ENCODE assay signal across 9 cellular contexts in genomic region chr2:26469092-26469710, GRCh38. TPM values are rescaled to one million over a fixed set of nuclear protein-coding genes. Genes with fewer than 3 reads are reported as not detected.
DNase-seq lines count a peak whose midpoint lies in the region; ATAC-seq and TF ChIP-seq lines count a peak whose summit lies in the region.
"Had no signal": no experiment of that assay in that cellular context is flagged by ENCODE, and none has a peak within 500 bp of the region (broad histone marks: within the 10 kb centered on the region; RNA-seq: fewer than 3 reads in every experiment).

No MANE protein-coding gene starts in this region.

- H3K9ac ChIP-seq in liver (ENCODE audit: low read depth in 1 of 2, low read length in 2 of 2) = no peak overlapping the region

- H3K4me3 Mint-ChIP-seq in brain = no peak overlapping the region

- H3K9me3 ChIP-seq in liver (ENCODE audit: control insufficient read depth in 4 of 4, low read length in 3 of 4) (peaks cover 0 to 7% (median 3%) of the 10 kb centered on the region in 4 donors), suprapubic skin (peaks cover 5% of the 10 kb centered on the region)

- DNase-seq in ELR (ENCODE audit: low read depth) (peak; percentile 64), LHCN-M2 (ENCODE audit: low read depth) (peak; percentile 53), SKM-1 (lab: John Stamatoyannopoulos, UW; ENCODE audit: unreplicated experiment) (peak; percentile 42), suprapubic skin (ENCODE audit: low spot score in 2 of 2) (no peak), amniotic stem cell (lab: John Stamatoyannopoulos, UW) (no peak)

- 17% methylated on average over 5 of the region's 5 CpGs for WGBS in liver
- 20% methylated on average over 5 of the region's 5 CpGs for WGBS in suprapubic skin

- H3K27ac ChIP-seq in liver (ENCODE audit: low read depth in 1 of 2, low read length in 2 of 2) (no peak overlapping the region), suprapubic skin (no peak overlapping the region)

- no peak for TF ChIP-seq POLR2A in suprapubic skin (IDR thresholded peaks at IDR 0.05)

- no peak for TF ChIP-seq EP300 in suprapubic skin (IDR thresholded peaks at IDR 0.05)

- TF ChIP-seq RAD21 in liver (IDR thresholded peaks at IDR 0.05) = peak; percentile 66 to 73

- TF ChIP-seq CTCF in brain (conservative IDR thresholded peaks at IDR 0.05) (peak; percentile 62 to 71), liver (IDR thresholded peaks at IDR 0.05; ENCODE audit: low read depth, low read length, missing input control) (peak; percentile 55), suprapubic skin (IDR thresholded peaks at IDR 0.05) (peak; percentile 21 to 34)

- H3K4me1 Mint-ChIP-seq in brain = no peaks in the 10 kb centered on the region

- peaks cover 0 to 27% (median 7%) of the 10 kb centered on the region in 5 experiments for H3K9me3 Mint-ChIP-seq in brain

- H3K27ac Mint-ChIP-seq in brain = no peak overlapping the region

- no peak for ATAC-seq in GM18861 (IDR thresholded peaks at IDR 0.05; ENCODE audit: unreplicated experiment)

- H3K4me1 ChIP-seq in liver (ENCODE audit: control insufficient read depth in 4 of 4, insufficient read depth in 4 of 4, low read length in 3 of 4) (no peaks in the 10 kb centered on the region), suprapubic skin (no peaks in the 10 kb centered on the region)

- H3K27me3 ChIP-seq in liver (ENCODE audit: control insufficient read depth in 4 of 4, insufficient read depth in 4 of 4, low read length in 3 of 4) (no peaks in the 10 kb centered on the region), suprapubic skin (no peaks in the 10 kb centered on the region)

- peaks cover 2% of the 10 kb centered on the region for H3K27me3 Mint-ChIP-seq in brain

- H3K36me3 ChIP-seq in liver (ENCODE audit: control insufficient read depth in 4 of 4, insufficient read depth in 3 of 4, low read depth in 1 of 4, low read length in 3 of 4) = no peaks in the 10 kb centered on the region
- H3K36me3 ChIP-seq in suprapubic skin = no peaks in the 10 kb centered on the region

- H3K4me3 ChIP-seq in liver (ENCODE audit: low read depth in 1 of 3, low read length in 3 of 3) = no peak overlapping the region
- no peak overlapping the region for H3K4me3 ChIP-seq in suprapubic skin

- no peaks in the 10 kb centered on the region for H3K36me3 Mint-ChIP-seq in brain

TF ChIP-seq in liver, 16 proteins besides CTCF, POLR2A, EP300 and RAD21:
- TF ChIP-seq JUND (IDR thresholded peaks at IDR 0.05) (no peak), ZBTB33 (IDR thresholded peaks at IDR 0.05) (no peak), HNF4A (conservative IDR thresholded peaks at IDR 0.05) (no peak), SP1 (IDR thresholded peaks at IDR 0.05) (no peak), GABPA (IDR thresholded peaks at IDR 0.05 in 1 of 2, conservative IDR thresholded peaks at IDR 0.05 in 1 of 2) (no peak), RXRA (IDR thresholded peaks at IDR 0.05) (no peak), TAF1 (conservative IDR thresholded peaks at IDR 0.05) (no peak), ATF3 (IDR thresholded peaks at IDR 0.05) (no peak), FOXA2 (IDR thresholded peaks at IDR 0.05) (no peak), YY1 (IDR thresholded peaks at IDR 0.05) (no peak), FOXA1 (IDR thresholded peaks at IDR 0.05) (no peak), NR2F2 (IDR thresholded peaks at IDR 0.05) (no peak), REST (IDR thresholded peaks at IDR 0.05) (no peak), HNF4G (IDR thresholded peaks at IDR 0.05) (no peak), MAX (IDR thresholded peaks at IDR 0.05) (no peak), EGR1 (IDR thresholded peaks at IDR 0.05; ENCODE audit: low read depth in 2 of 2) (no peak)

RNA-seq across cellular contexts. Expression of gene OTOF, which starts 8.7 kb away (rescaled TPM):
- 0.06 and 0.83 TPM in 2 replicates for total RNA-seq in LHCN-M2 (2014; rRNA removed)
- polyA plus RNA-seq in LHCN-M2 (2012) = 0.06 TPM
- polyA plus RNA-seq in brain (ENCODE audit: insufficient read depth, low read depth, low replicate concordance) = 0.17 TPM
- under 1 TPM in 1 of 2 donors, not detected in 1; 0.28 TPM for total RNA-seq in liver
- polyA plus RNA-seq in liver = under 1 TPM; 0.06 to 0.07 TPM
- under 1 TPM in 3 of 4 donors, not detected in 1; 0.16 to 0.39 (median 0.17) TPM for total RNA-seq in suprapubic skin
- polyA plus RNA-seq: aorta had no signal

Comparison
In these comparisons a context has a peak if more than half of its experiments do, and no peak if none do; other contexts are left out.
1. DNase-seq: peak in ELR (single experiment), LHCN-M2 (single experiment) and SKM-1 (single experiment); none in suprapubic skin (0 of 2) and amniotic stem cell (single experiment).
2. Peak in every context shown above with its lines, with median percentiles within 50 percentile points of each other: CTCF ChIP-seq.